In genomic region chr2:11753886-11754704, GRCh38 we compare ENCODE assay signal across 1 cellular context.
A peak's percentile ranks its signal among the peaks of the same experiment; 100 is the strongest.
TF ChIP-seq lines count a peak whose summit lies in the region.

No MANE protein-coding gene starts in this region.

TF ChIP-seq in K562, 482 proteins besides CTCF, POLR2A, EP300 and RAD21 (continued from another document and continues in another):
- TF ChIP-seq MGA (IDR thresholded peaks at IDR 0.05) (no peak), MEIS2 (IDR thresholded peaks at IDR 0.05; ENCODE audit: partially characterized antibody) (peak; percentile 43), ZNF518B (CRISPR knock-in tag; IDR thresholded peaks at IDR 0.05) (no peak), FOXA3 (CRISPR knock-in tag; conservative IDR thresholded peaks at IDR 0.05 in 1 of 2, IDR thresholded peaks at IDR 0.05 in 1 of 2) (no peak), HOXB6 (CRISPR knock-in tag; IDR thresholded peaks at IDR 0.05; ENCODE audit: borderline replicate concordance) (no peak), ZNF785 (CRISPR knock-in tag; IDR thresholded peaks at IDR 0.05) (no peak), REST (CRISPR knock-in tag; IDR thresholded peaks at IDR 0.05; ENCODE audit: low read depth) (no peak), ZNF316 (IDR thresholded peaks at IDR 0.05) (0 out of 2 replicates have a peak, but pooled peaks have one; percentile 8), KDM1A (IDR thresholded peaks at IDR 0.05) (no peak), ATF7 (IDR thresholded peaks at IDR 0.05) (no peak), NFE2 (IDR thresholded peaks at IDR 0.05; ENCODE audit: low read depth) (peak; percentile 55), SIN3B (IDR thresholded peaks at IDR 0.05; ENCODE audit: low read depth) (no peak), HBP1 (CRISPR knock-in tag; IDR thresholded peaks at IDR 0.05) (0 out of 2 replicates have a peak, but pooled peaks have one; percentile 49), ZNF146 (CRISPR knock-in tag; IDR thresholded peaks at IDR 0.05; ENCODE audit: unreplicated experiment) (no peak), PRMT5 (CRISPR knock-in tag; IDR thresholded peaks at IDR 0.05) (no peak), FIP1L1 (IDR thresholded peaks at IDR 0.05; ENCODE audit: low read depth, low read length, poor library complexity, severe bottlenecking) (no peak), SREBF2 (CRISPR knock-in tag; IDR thresholded peaks at IDR 0.05) (no peak), MECOM (CRISPR knock-in tag; IDR thresholded peaks at IDR 0.05) (no peak), POLR2AphosphoS2 (IDR thresholded peaks at IDR 0.05; ENCODE audit: low read length) (no peak), CSDE1 (IDR thresholded peaks at IDR 0.05) (no peak), CC2D1A (IDR thresholded peaks at IDR 0.05) (no peak), THAP12 (CRISPR knock-in tag; IDR thresholded peaks at IDR 0.05) (no peak), PRDM10 (IDR thresholded peaks at IDR 0.05; ENCODE audit: partially characterized antibody) (no peak), TSC22D4 (tag; IDR thresholded peaks at IDR 0.05) (no peak), ZNF212 (CRISPR knock-in tag; IDR thresholded peaks at IDR 0.05) (no peak), CHD1 (IDR thresholded peaks at IDR 0.05; ENCODE audit: low read length) (no peak)
